8 cellular contexts compared by ENCODE assay signal in the genomic region with DNA sequence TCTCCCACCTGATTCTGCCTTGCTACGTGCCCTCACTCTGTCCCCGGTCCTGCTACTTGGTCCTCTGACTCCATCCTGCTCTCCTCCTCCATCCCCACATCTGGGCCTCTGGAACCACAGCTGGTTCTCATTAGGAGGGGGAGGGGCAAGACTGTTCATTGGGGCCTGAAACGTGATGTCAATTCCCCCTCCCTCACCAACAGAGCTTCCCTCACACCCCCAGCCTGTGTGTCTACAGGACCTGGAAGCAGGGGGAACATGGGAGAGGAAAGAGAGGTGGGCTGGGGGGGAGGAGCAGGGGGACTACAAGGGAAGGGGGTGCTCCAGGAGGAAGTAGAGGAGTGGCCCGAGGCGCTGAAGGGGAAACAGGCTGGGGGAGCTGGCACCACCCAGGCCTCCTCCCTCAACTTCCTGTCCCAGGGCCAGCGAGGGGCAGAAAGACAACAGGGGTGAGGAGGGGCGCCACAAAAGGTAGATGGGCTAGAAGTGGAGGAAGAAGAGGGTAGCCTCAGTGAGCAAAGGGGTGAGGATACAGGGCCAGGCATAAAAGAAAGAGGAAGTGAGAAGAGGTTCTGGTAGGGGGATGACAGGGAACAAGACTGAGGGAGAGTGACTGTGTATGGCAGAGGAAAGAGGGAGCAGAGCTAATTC. TPM values are rescaled to one million over a fixed set of nuclear protein-coding genes. Genes with fewer than 3 reads are reported as not detected.
DNase-seq lines count a peak whose midpoint lies in the region; ATAC-seq and TF ChIP-seq lines count a peak whose summit lies in the region.

No MANE protein-coding gene starts in this region.

- H3K27me3 ChIP-seq in duodenal mucosa (ENCODE audit: control insufficient read depth in 1 of 2, insufficient read depth in 2 of 2, low read length in 2 of 2) (peaks cover 9 to 18% of the 10 kb centered on the region in 2 donors), neural cell (ENCODE audit: insufficient read depth, low read depth, low read length) (no peaks in the 10 kb centered on the region), PC-9 (ENCODE audit: insufficient read depth, low read depth) (peaks cover 2% of the 10 kb centered on the region; the same call in 1 of the 2 replicates)

- H3K79me2 ChIP-seq in neural cell (replicated peaks; ENCODE audit: insufficient read depth, low read length) (peaks cover 92% of the 10 kb centered on the region), PC-9 (ENCODE audit: low read depth) (no peaks in the 10 kb centered on the region)

- no TSS peak for BruUV-seq in PC-9 (replicated peaks; lab: Mats Ljungman, UMichigan)

- TF ChIP-seq POLR2A in NB4 (IDR thresholded peaks at IDR 0.05; ENCODE audit: extremely low read depth, insufficient read length) = no peak

- H3K4me3 ChIP-seq in NB4 (ENCODE audit: low read depth, low read length) = peak overlapping the region; percentile 44
- H3K4me3 ChIP-seq in duodenal mucosa (ENCODE audit: low read depth in 1 of 2, low read length in 2 of 2) = peak overlapping the region; percentile 2 to 32
- H3K4me3 ChIP-seq in neural cell (ENCODE audit: low read length) = peak overlapping the region; percentile 35
- H3K4me3 ChIP-seq in PC-9 = no peak overlapping the region

- DNase-seq in HCEC 1CT = peak; percentile 79
- DNase-seq in NB4 (ENCODE audit: low read depth) = peak; percentile 90
- no peak for DNase-seq in mucosa of gallbladder (ENCODE audit: low spot score)
- DNase-seq in PC-9 = no peak
- DNase-seq in hepatic stellate cell (ENCODE audit: low spot score) = no peak

- no peaks in the 10 kb centered on the region for H3K9me3 ChIP-seq in duodenal mucosa (ENCODE audit: control insufficient read depth in 1 of 2, low read length in 2 of 2)
- no peaks in the 10 kb centered on the region for H3K9me3 ChIP-seq in neural cell (ENCODE audit: low read length)
- no peaks in the 10 kb centered on the region for H3K9me3 ChIP-seq in PC-9 (ENCODE audit: insufficient read depth, low read depth)

- H2AFZ ChIP-seq in neural cell (ENCODE audit: low read depth, low read length) = no peak overlapping the region
- no peak overlapping the region for H2AFZ ChIP-seq in PC-9

- no peak for TF ChIP-seq EP300 in neural cell (conservative IDR thresholded peaks at IDR 0.05; ENCODE audit: poor library complexity, severe bottlenecking)

- no peaks in the 10 kb centered on the region for H3K36me3 ChIP-seq in duodenal mucosa (ENCODE audit: control insufficient read depth in 1 of 2, insufficient read depth in 2 of 2, low read length in 2 of 2)
- no peaks in the 10 kb centered on the region for H3K36me3 ChIP-seq in neural cell (ENCODE audit: insufficient read depth, low read length)
- no peaks in the 10 kb centered on the region for H3K36me3 ChIP-seq in PC-9 (ENCODE audit: low read depth)

- H4K20me1 ChIP-seq in neural cell (ENCODE audit: insufficient read depth) (peaks cover 64% of the 10 kb centered on the region), PC-9 (ENCODE audit: insufficient read depth) (no peaks in the 10 kb centered on the region)

- TF ChIP-seq CTCF in NB4 (IDR thresholded peaks at IDR 0.05; ENCODE audit: low read depth, low read length) (no peak), neural cell (IDR thresholded peaks at IDR 0.05; ENCODE audit: poor library complexity, severe bottlenecking) (no peak), PC-9 (conservative IDR thresholded peaks at IDR 0.05) (no peak)

- H3K9me2 ChIP-seq in neural cell (ENCODE audit: insufficient read depth, low read length) = no peaks in the 10 kb centered on the region
- no peaks in the 10 kb centered on the region for H3K9me2 ChIP-seq in PC-9 (ENCODE audit: insufficient read depth)

- peak overlapping the region; percentile 58 for H3K27ac ChIP-seq in duodenal mucosa (ENCODE audit: low read depth, low read length)
- H3K27ac ChIP-seq in neural cell (ENCODE audit: low read length) = no peak overlapping the region
- H3K27ac ChIP-seq in PC-9 = no peak overlapping the region

- H3K4me1 ChIP-seq in duodenal mucosa (ENCODE audit: control insufficient read depth in 1 of 2, insufficient read depth in 2 of 2, low read length in 2 of 2) (peaks cover 10 to 26% of the 10 kb centered on the region in 2 donors), PC-9 (replicated peaks; ENCODE audit: insufficient read depth) (no peaks in the 10 kb centered on the region)

- POLR2A ChIA-PET in PC-9 (lab: Charles Lee; ENCODE audit: unreplicated experiment) = no interaction called here

- intact Hi-C loops in PC-9 (cut with micrococcal nuclease; ENCODE audit: unreplicated experiment) = no loop called here

- no peak overlapping the region for H3K9ac ChIP-seq in duodenal mucosa (ENCODE audit: low read depth in 1 of 2, low read length in 2 of 2)
- H3K9ac ChIP-seq in neural cell (ENCODE audit: low read length) = no peak overlapping the region

- CTCF ChIA-PET in PC-9 (lab: Charles Lee) = interaction anchor here (0.6 kb wide), 1 partner anchor 66 kb away, joined by 6 read pairs; no protein-coding TSS in a partner anchor

- ATAC-seq in GM18517 (IDR thresholded peaks at IDR 0.05; ENCODE audit: unreplicated experiment) = peak; percentile 97

- TF ChIP-seq RAD21 in neural cell (conservative IDR thresholded peaks at IDR 0.05) = no peak

- H3F3A ChIP-seq in neural cell (ENCODE audit: insufficient read depth, low read length, poor library complexity, severe bottlenecking) = no peaks in the 10 kb centered on the region
- H3F3A ChIP-seq in PC-9 (ENCODE audit: insufficient read depth, low read depth) = no peaks in the 10 kb centered on the region

- H3K4me2 ChIP-seq in neural cell (ENCODE audit: low read length) (no peak overlapping the region), PC-9 (no peak overlapping the region)

TF ChIP-seq in neural cell, 6 proteins besides CTCF, POLR2A, EP300 and RAD21:
- TF ChIP-seq, protein P1, sequence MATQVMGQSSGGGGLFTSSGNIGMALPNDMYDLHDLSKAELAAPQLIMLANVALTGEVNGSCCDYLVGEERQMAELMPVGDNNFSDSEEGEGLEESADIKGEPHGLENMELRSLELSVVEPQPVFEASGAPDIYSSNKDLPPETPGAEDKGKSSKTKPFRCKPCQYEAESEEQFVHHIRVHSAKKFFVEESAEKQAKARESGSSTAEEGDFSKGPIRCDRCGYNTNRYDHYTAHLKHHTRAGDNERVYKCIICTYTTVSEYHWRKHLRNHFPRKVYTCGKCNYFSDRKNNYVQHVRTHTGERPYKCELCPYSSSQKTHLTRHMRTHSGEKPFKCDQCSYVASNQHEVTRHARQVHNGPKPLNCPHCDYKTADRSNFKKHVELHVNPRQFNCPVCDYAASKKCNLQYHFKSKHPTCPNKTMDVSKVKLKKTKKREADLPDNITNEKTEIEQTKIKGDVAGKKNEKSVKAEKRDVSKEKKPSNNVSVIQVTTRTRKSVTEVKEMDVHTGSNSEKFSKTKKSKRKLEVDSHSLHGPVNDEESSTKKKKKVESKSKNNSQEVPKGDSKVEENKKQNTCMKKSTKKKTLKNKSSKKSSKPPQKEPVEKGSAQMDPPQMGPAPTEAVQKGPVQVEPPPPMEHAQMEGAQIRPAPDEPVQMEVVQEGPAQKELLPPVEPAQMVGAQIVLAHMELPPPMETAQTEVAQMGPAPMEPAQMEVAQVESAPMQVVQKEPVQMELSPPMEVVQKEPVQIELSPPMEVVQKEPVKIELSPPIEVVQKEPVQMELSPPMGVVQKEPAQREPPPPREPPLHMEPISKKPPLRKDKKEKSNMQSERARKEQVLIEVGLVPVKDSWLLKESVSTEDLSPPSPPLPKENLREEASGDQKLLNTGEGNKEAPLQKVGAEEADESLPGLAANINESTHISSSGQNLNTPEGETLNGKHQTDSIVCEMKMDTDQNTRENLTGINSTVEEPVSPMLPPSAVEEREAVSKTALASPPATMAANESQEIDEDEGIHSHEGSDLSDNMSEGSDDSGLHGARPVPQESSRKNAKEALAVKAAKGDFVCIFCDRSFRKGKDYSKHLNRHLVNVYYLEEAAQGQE (IDR thresholded peaks at IDR 0.05; ENCODE audit: borderline replicate concordance) = no peak
- no peak for TF ChIP-seq MXI1 (conservative IDR thresholded peaks at IDR 0.05; ENCODE audit: poor library complexity, severe bottlenecking)
- TF ChIP-seq TAF1 (IDR thresholded peaks at IDR 0.05; ENCODE audit: low read depth) = no peak
- TF ChIP-seq EZH2 (IDR thresholded peaks at IDR 0.05; ENCODE audit: borderline replicate concordance, insufficient read depth, low read length, poor library complexity, severe bottlenecking) = no peak
- TF ChIP-seq SMC3 (conservative IDR thresholded peaks at IDR 0.05; ENCODE audit: poor library complexity) = no peak
- no peak for TF ChIP-seq POLR2AphosphoS5 (IDR thresholded peaks at IDR 0.05)

RNA-seq across cellular contexts. Expression of a gene that starts 8.9 kb away (rescaled TPM):
- polyA plus RNA-seq in neural cell = 30.1 and 42.4 TPM in 2 replicates
- 113 and 126 TPM in 2 replicates for polyA minus RNA-seq in neural cell
- total RNA-seq in mucosa of gallbladder = 25.1 TPM
- 0.20 and 0.22 TPM in 2 replicates for total RNA-seq in PC-9 (2021)

RNA-seq across cellular contexts. Expression of a gene that starts 27.5 kb away (rescaled TPM):
- 3.8 and 5.3 TPM in 2 replicates for polyA plus RNA-seq in neural cell
- polyA minus RNA-seq in neural cell = 9.3 and 17.4 TPM in 2 replicates
- total RNA-seq in mucosa of gallbladder (161 TPM), PC-9 (2021) (31.4 and 46.7 TPM in 2 replicates)

RNA-seq across cellular contexts. Expression of a gene that starts 34.7 kb away (rescaled TPM):
- 30.9 and 39.7 TPM in 2 replicates for polyA plus RNA-seq in neural cell
- polyA minus RNA-seq in neural cell = 16.2 and 20.0 TPM in 2 replicates
- 142 TPM for total RNA-seq in mucosa of gallbladder
- 51.5 and 61.2 TPM in 2 replicates for total RNA-seq in PC-9 (2021)

RNA-seq across cellular contexts. Expression of a gene that starts 36.4 kb away (rescaled TPM):
- 23.0 and 28.3 TPM in 2 replicates for polyA plus RNA-seq in neural cell
- 21.1 and 23.4 TPM in 2 replicates for polyA minus RNA-seq in neural cell
- total RNA-seq in mucosa of gallbladder = 38.5 TPM
- 35.5 and 42.4 TPM in 2 replicates for total RNA-seq in PC-9 (2021)

RNA-seq across cellular contexts. Expression of a gene that starts 43.2 kb away (rescaled TPM):
- 68.8 and 81.3 TPM in 2 replicates for polyA plus RNA-seq in neural cell
- polyA minus RNA-seq in neural cell = 32.6 and 37.7 TPM in 2 replicates
- 261 TPM for total RNA-seq in mucosa of gallbladder
- total RNA-seq in PC-9 (2021) = 65.3 and 69.7 TPM in 2 replicates

Comparison
In these comparisons a context has a peak if more than half of its experiments do, and no peak if none do; other contexts are left out.
1. DNase-seq: peak in HCEC 1CT (single experiment) and NB4 (single experiment); none in mucosa of gallbladder (single experiment), PC-9 (0 of 2) and hepatic stellate cell (single experiment).
2. RNA of a gene that starts 8.9 kb away (total RNA-seq): 25.1 TPM in mucosa of gallbladder (single experiment); 0.20 to 0.22 TPM in PC-9; every median in the first group is over 10 times any median in the second.